8 cellular contexts compared by ENCODE assay signal in the genomic region with DNA sequence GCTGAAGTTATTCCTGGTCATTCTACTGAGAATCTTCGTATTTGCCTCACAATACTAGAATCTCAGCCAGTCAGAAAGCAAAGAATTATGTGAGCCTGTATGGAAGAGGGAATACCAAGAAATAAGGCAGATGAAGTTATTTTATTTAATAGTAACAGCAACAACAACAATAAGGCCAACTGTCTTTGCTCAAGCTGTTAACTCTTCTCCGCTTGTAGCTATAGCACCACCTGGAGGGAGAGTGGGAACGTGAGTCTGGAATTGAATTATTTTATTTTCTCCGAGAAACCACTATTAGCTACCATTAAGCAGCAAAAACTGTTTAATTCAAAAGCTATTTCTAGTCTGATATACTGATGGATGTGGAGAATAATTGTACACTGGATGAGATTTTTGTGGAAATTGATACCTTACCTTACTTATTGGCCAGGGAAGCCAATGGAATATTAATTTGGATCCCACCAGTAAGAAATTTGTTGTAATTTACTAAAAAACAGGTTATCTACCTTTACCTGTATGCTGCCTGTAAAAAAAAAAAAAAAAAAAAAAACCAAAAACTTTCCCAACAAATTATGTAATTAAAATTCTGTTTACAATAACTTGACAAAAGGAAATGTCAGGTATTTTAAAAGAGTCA. TPM values are rescaled to one million over a fixed set of nuclear protein-coding genes. Genes with fewer than 3 reads are reported as not detected.
DNase-seq lines count a peak whose midpoint lies in the region; ATAC-seq lines count a peak whose summit lies in the region.

No MANE protein-coding gene starts in this region.

- ATAC-seq in GM19351 (IDR thresholded peaks at IDR 0.05; ENCODE audit: unreplicated experiment) (no peak), GM19397 (IDR thresholded peaks at IDR 0.05; ENCODE audit: unreplicated experiment) (no peak)

- peak; percentile 6 for DNase-seq in stimulated activated CD8-positive, alpha-beta memory T cell treated with anti-CD3 and anti-CD28 coated beads, Interleukin-4, amount 100 ng/mL, for 24 hours (ENCODE audit: low read depth)
- DNase-seq in stimulated activated CD8-positive, alpha-beta memory T cell treated with anti-CD3 and anti-CD28 coated beads, Interleukin-4, amount 100 ng/mL, for 48 hours: no peak
- peak; percentile 70 for DNase-seq in NCI-H1105 treated with DMSO at 0.1 percent for 48 hours (lab: John Stamatoyannopoulos, UW)
- peak; percentile 12 for DNase-seq in activated CD4-positive, alpha-beta T cell treated with anti-CD3 and anti-CD28 coated beads for 48 hours
- peak; percentile 54 for DNase-seq in glomerular endothelial cell (ENCODE audit: extremely low read depth, low read depth, low spot score)
- DNase-seq in pons (ENCODE audit: low spot score): peak; percentile 77

RNA-seq across cellular contexts. Expression of a gene that starts 50.1 kb away (rescaled TPM):
- 6.3 and 7.2 TPM in 2 replicates for total RNA-seq in glomerular endothelial cell
